1 cellular context compared by ENCODE assay signal in genomic region chr22:42130639-42131431, GRCh38. TPM values are rescaled to one million over a fixed set of nuclear protein-coding genes. Genes with fewer than 3 reads are reported as not detected.
"Had no signal": no experiment of that assay in that cellular context is flagged by ENCODE, and none has a peak within 500 bp of the region (broad histone marks: within the 10 kb centered on the region; RNA-seq: fewer than 3 reads in every experiment).

CYP2D6 (minus strand) TSS chr22:42130810; CDS start chr22:42130791, 19 bp downstream.

RNA-seq across cellular contexts. Expression of gene CYP2D6, which starts in this region (rescaled TPM):
- total RNA-seq: myocyte had no signal
